ENCODE assay signal across 9 cellular contexts in the genomic region with DNA sequence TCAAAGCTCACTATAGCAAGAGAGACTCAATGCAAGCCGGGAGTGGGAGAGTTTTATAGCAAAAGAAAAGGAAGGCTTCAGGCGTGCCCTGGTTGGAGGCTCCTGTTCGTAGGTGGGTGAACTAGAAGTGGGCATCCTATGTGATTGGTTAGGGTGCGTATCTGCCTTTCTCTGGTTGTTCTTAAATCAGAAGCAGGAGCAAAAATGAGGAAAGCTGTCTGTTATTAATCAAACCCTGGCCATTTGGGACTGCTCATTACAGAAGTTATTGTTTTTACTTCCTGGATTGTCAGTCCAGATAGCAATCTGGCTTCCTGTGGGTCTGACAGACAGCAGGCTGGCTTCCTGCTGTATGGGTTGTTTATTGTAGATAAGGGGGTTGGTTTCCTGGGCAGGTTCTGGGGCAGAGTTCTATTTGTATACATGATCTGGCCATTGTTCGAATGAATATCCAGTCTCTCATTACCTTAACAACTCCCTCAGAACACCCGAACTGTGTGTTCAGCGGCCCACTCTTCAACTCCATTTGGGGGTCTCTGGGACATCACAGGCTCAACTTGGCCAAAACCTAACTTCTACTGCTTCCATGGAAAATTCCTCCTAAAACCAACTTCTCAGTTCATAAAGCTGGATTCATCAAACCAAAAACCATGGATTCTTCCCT. TPM values are rescaled to one million over a fixed set of nuclear protein-coding genes. Genes with fewer than 3 reads are reported as not detected.
DNase-seq lines count a peak whose midpoint lies in the region; ATAC-seq, FAIRE-seq and TF ChIP-seq lines count a peak whose summit lies in the region.
"Had no signal": no experiment of that assay in that cellular context is flagged by ENCODE, and none has a peak within 500 bp of the region (broad histone marks: within the 10 kb centered on the region; RNA-seq: fewer than 3 reads in every experiment).

No MANE protein-coding gene starts in this region.

- H3K56ac ChIP-seq in H1 (replicated peaks; ENCODE audit: insufficient read length, low read depth, low read length): no peak overlapping the region

- H2AFZ ChIP-seq in PC-3 (ENCODE audit: low read length): peak overlapping the region; percentile 90
- no peak overlapping the region for H2AFZ ChIP-seq in H1 (ENCODE audit: low read length)

- TF ChIP-seq CTCF in PC-3 (conservative IDR thresholded peaks at IDR 0.05; ENCODE audit: low read depth, low read length): no peak
- TF ChIP-seq CTCF in H1 (IDR thresholded peaks at IDR 0.05; ENCODE audit: control extremely low read depth in 1 of 3, insufficient read depth in 1 of 3, low read depth in 1 of 3, low read length in 3 of 3): no peak
- TF ChIP-seq CTCF in osteocyte (IDR thresholded peaks at IDR 0.05): no peak

- no peak overlapping the region for H4K8ac ChIP-seq in H1 (ENCODE audit: extremely low read depth, insufficient read depth, low read length)

- peaks cover 12% of the 10 kb centered on the region for H3K9me3 Mint-ChIP-seq in osteocyte (ENCODE audit: unreplicated experiment)

- POLR2A ChIA-PET in PC-3 (lab: Charles Lee; ENCODE audit: unreplicated experiment): interaction anchor here (0.5 kb wide), 1 partner anchor 486 kb away, joined by 3 read pairs; no protein-coding TSS in a partner anchor
- POLR2A ChIA-PET in H1 (lab: Charles Lee; ENCODE audit: partially characterized antibody): interaction anchor here (0.6 to 1.8 kb wide), 4 partner anchors 10 to 49 kb away, joined by 3 to 7 read pairs (median 4); partner anchors contain the start of gene ZNF30

- H3K14ac ChIP-seq in H1 (ENCODE audit: insufficient read length): no peak overlapping the region

- no peak overlapping the region for H3K4ac ChIP-seq in H1 (replicated peaks; ENCODE audit: insufficient read length, low read depth, low read length)

- H3F3A ChIP-seq in PC-3 (ENCODE audit: low read length, unreplicated experiment): no peaks in the 10 kb centered on the region

- H3K27me3 ChIP-seq in PC-3 (ENCODE audit: low read length) (no peaks in the 10 kb centered on the region), H1 (replicated peaks in 1 of 4; ENCODE audit: control insufficient read depth in 3 of 4, extremely low read depth in 1 of 4, insufficient read depth in 3 of 4, low read length in 3 of 4) (peaks cover 0 to 11% (median 5%) of the 10 kb centered on the region in 4 experiments; a peak in 4 of 7 replicates), SJCRH30 (no peaks in the 10 kb centered on the region)

- ATAC-seq in PC-3 (peak; percentile 68), GM18511 (IDR thresholded peaks at IDR 0.05; ENCODE audit: unreplicated experiment) (no peak), GM19395 (IDR thresholded peaks at IDR 0.05; ENCODE audit: unreplicated experiment) (no peak)

- no peak overlapping the region for H4K91ac ChIP-seq in H1 (replicated peaks; ENCODE audit: insufficient read length, low read length)

- H3K79me1 ChIP-seq in H1 (ENCODE audit: low read depth, low read length): peaks cover 9% of the 10 kb centered on the region

- no peak overlapping the region for H2AK5ac ChIP-seq in H1 (ENCODE audit: low read depth, low read length)

- H3K4me1 Mint-ChIP-seq in osteocyte (ENCODE audit: unreplicated experiment): peaks cover 20% of the 10 kb centered on the region

- TF ChIP-seq POLR2A in H1 (IDR thresholded peaks at IDR 0.05; ENCODE audit: control extremely low read depth in 1 of 2, low read depth in 2 of 2, low read length in 2 of 2): no peak

- H3K18ac ChIP-seq in H1 (ENCODE audit: extremely low read depth, low read length): no peak overlapping the region

- TF ChIP-seq EP300 in H1 (IDR thresholded peaks at IDR 0.05; ENCODE audit: borderline replicate concordance in 1 of 2, low read depth in 2 of 2, low read length in 2 of 2): no peak

- peaks cover 28% of the 10 kb centered on the region for H3K36me3 Mint-ChIP-seq in osteocyte (ENCODE audit: unreplicated experiment)

- DNase-seq in GDM1 (lab: John Stamatoyannopoulos, UW) (peak; percentile 80), PC-3 (peak; percentile 70), H1 (ENCODE audit: low read depth in 1 of 2, low spot score in 2 of 2) (no peak), osteocyte (ENCODE audit: extremely low spot score, unreplicated experiment) (no peak), SJCRH30 (no peak), NCI-H748 treated with DMSO at 0.1 percent for 48 hours (lab: John Stamatoyannopoulos, UW) (no peak)

- no peak overlapping the region for H2BK5ac ChIP-seq in H1 (ENCODE audit: low read depth, low read length)

- BruUV-seq in PC-3 (replicated peaks; lab: Mats Ljungman, UMichigan): TSS peak; percentile 63

- 0 out of 2 replicates have a peak overlapping the region, but pooled peaks have one; percentile 68 for H3K9ac ChIP-seq in PC-3 (ENCODE audit: low read length)
- no peak overlapping the region for H3K9ac ChIP-seq in H1 (replicated peaks in 1 of 4; ENCODE audit: extremely low read depth in 1 of 4, low read depth in 3 of 4, low read length in 3 of 4)

- TF ChIP-seq RAD21 in H1 (IDR thresholded peaks at IDR 0.05 in 1 of 2, conservative IDR thresholded peaks at IDR 0.05 in 1 of 2; ENCODE audit: low read depth in 2 of 2, low read length in 2 of 2): no peak

- H2BK15ac ChIP-seq in H1 (ENCODE audit: low read length): no peak overlapping the region

- no peaks in the 10 kb centered on the region for H3K27me3 Mint-ChIP-seq in osteocyte (ENCODE audit: unreplicated experiment)

- H3K4me1 ChIP-seq in PC-3 (ENCODE audit: insufficient read depth, low read length): peaks cover 30% of the 10 kb centered on the region
- H3K4me1 ChIP-seq in H1 (replicated peaks in 1 of 4; ENCODE audit: control insufficient read depth in 3 of 4, insufficient read depth in 4 of 4, low read length in 3 of 4): peaks cover 0 to 13% (median 5%) of the 10 kb centered on the region in 4 experiments; a peak in 3 of 7 replicates
- H3K4me1 ChIP-seq in SJCRH30: peaks cover 3% of the 10 kb centered on the region; the same call in 1 of the 2 replicates

- intact Hi-C loops in PC-3 (cut with micrococcal nuclease): no loop called here

- H3K9me3 ChIP-seq in PC-3 (ENCODE audit: low read length) (peaks cover 22% of the 10 kb centered on the region), H1 (ENCODE audit: insufficient read depth in 2 of 2, low read depth in 1 of 2, low read length in 1 of 2) (peaks cover 30 to 39% of the 10 kb centered on the region in 2 experiments), SJCRH30 (replicated peaks) (peaks cover 3% of the 10 kb centered on the region; the same call in 1 of the 2 replicates)

- H3K36me3 ChIP-seq in PC-3 (ENCODE audit: low read depth, low read length): peaks cover 28% of the 10 kb centered on the region
- peaks cover 16 to 27% (median 22%) of the 10 kb centered on the region in 4 experiments for H3K36me3 ChIP-seq in H1 (ENCODE audit: control insufficient read depth in 2 of 4, insufficient read depth in 4 of 4, low read length in 3 of 4)
- H3K36me3 ChIP-seq in SJCRH30: no peaks in the 10 kb centered on the region; the same call in 1 of the 2 replicates

- H4K20me1 ChIP-seq in PC-3 (ENCODE audit: low read length) (no peaks in the 10 kb centered on the region), H1 (replicated peaks in 1 of 2; ENCODE audit: control insufficient read depth in 1 of 2, insufficient read depth in 2 of 2, low read length in 2 of 2) (peaks cover 0 to 3% of the 10 kb centered on the region in 2 experiments)

- 90% methylated on average over 7 of the region's 7 CpGs; no CpG with 5 or more reads in 1 of the 2 experiments for WGBS in H1 (ENCODE audit: extremely low coverage in 1 of 2, insufficient coverage in 1 of 2, insufficient read length in 1 of 2, insufficient replicate concordance in 2 of 2, low coverage in 1 of 2, low lambda C conversion rate in 2 of 2, missing lambda C conversion rate in 1 of 2), 2 experiments

- H3K9me2 ChIP-seq in PC-3 (replicated peaks; ENCODE audit: low read length): no peaks in the 10 kb centered on the region

- H2BK12ac ChIP-seq in H1 (ENCODE audit: low read depth, low read length): no peak overlapping the region

- no peak overlapping the region for H3K27ac Mint-ChIP-seq in osteocyte (ENCODE audit: unreplicated experiment)

- H3K4me3 Mint-ChIP-seq in osteocyte (ENCODE audit: unreplicated experiment): peak overlapping the region; percentile 82

- H3K4me2 ChIP-seq in PC-3 (ENCODE audit: low read length): peak overlapping the region; percentile 84
- peak overlapping the region; percentile 79; a peak in 2 of 4 replicates for H3K4me2 ChIP-seq in H1 (ENCODE audit: insufficient read depth in 1 of 2, low read depth in 2 of 2, low read length in 2 of 2)

- H3K23ac ChIP-seq in H1 (ENCODE audit: insufficient read length): no peak overlapping the region

- peak overlapping the region; percentile 56 for H3K27ac ChIP-seq in PC-3 (ENCODE audit: low read length)
- no peak overlapping the region for H3K27ac ChIP-seq in H1 (ENCODE audit: low read depth, low read length)
- no peak overlapping the region for H3K27ac ChIP-seq in SJCRH30
- H3K27ac ChIP-seq: neutrophil had no signal

- no peak overlapping the region for H4K5ac ChIP-seq in H1 (ENCODE audit: insufficient read length, low read depth, low read length)

- CTCF ChIA-PET in PC-3 (lab: Charles Lee): interaction anchor here (0.6 kb wide), 1 partner anchor 480 kb away, joined by 3 read pairs; no protein-coding TSS in a partner anchor
- CTCF ChIA-PET in H1 (lab: Charles Lee; ENCODE audit: partially characterized antibody): interaction anchor here (0.7 to 1.5 kb wide), 3 partner anchors 10 to 124 kb away, joined by 3 to 4 read pairs (median 3); no protein-coding TSS in a partner anchor

- H2BK120ac ChIP-seq in H1 (replicated peaks; ENCODE audit: low read depth, low read length): no peak overlapping the region

- H3K79me2 ChIP-seq in PC-3 (ENCODE audit: low read length) (peaks cover 26% of the 10 kb centered on the region), H1 (ENCODE audit: control insufficient read depth in 1 of 2, insufficient read depth in 2 of 2, low read length in 2 of 2) (peaks cover 0 to 16% of the 10 kb centered on the region in 2 experiments; a peak in 2 of 4 replicates)

- peaks cover 5% of the 10 kb centered on the region; the same call in 1 of the 2 replicates for H3K23me2 ChIP-seq in H1 (ENCODE audit: low read depth, low read length)

- no peak for FAIRE-seq in H1 (lab: Jason Lieb, UNC)

- H3K4me3 ChIP-seq in PC-3 (ENCODE audit: low read length) (peak overlapping the region; percentile 85), H1 (ENCODE audit: extremely low read depth in 1 of 4, insufficient read depth in 2 of 4, low read depth in 3 of 4, low read length in 4 of 4) (peak overlapping the region in 1 of 4 experiments; percentile 96; a peak in 2 of 8 replicates), SJCRH30 (no peak overlapping the region)

- no peak overlapping the region for H2BK20ac ChIP-seq in H1 (ENCODE audit: low read length)

RNA-seq across cellular contexts. Expression of gene ZNF792, which starts 1.6 kb away (rescaled TPM):
- total RNA-seq in PC-3 (2014; rRNA removed) (5.8 and 6.3 TPM in 2 replicates), osteocyte (3.0 and 4.1 TPM in 2 replicates)
- 6.0 and 7.2 TPM in 2 replicates for total RNA-seq in H1 (2021; fragmentation: NEBNext Ultra II Directional; extraction: Animal tissue kit (Norgen Biotek cat#: 25700))
- polyA plus RNA-seq in H1 (2011; rRNA removed): 1.9 and 2.5 TPM in 2 replicates
- 2.6 TPM for polyA plus RNA-seq in H1 (2011; cell fraction: cytosol; rRNA removed)
- polyA plus RNA-seq in H1 (2011; cell fraction: nucleus; rRNA removed): 3.6 TPM
- 2.9 to 3.2 TPM (median 3.1 TPM) in 4 replicates for polyA plus RNA-seq in H1 (2012, experiment 1 of 2)
- 1.9 TPM for polyA plus RNA-seq in H1 (2012, experiment 2 of 2)
- polyA plus RNA-seq in H1 (2013, experiment 1 of 2): 2.8 TPM
- polyA plus RNA-seq in H1 (2013, experiment 2 of 2): 2.8 TPM
- 17.4 and 19.9 TPM in 2 replicates for polyA minus RNA-seq in H1 (2011; rRNA and poly(A)+ RNA removed)
- polyA minus RNA-seq in H1 (2011; cell fraction: cytosol; rRNA and poly(A)+ RNA removed): 5.2 TPM
- polyA minus RNA-seq in H1 (2011; cell fraction: nucleus; rRNA and poly(A)+ RNA removed): 16.5 TPM
- 1.6 and 2.1 TPM in 2 replicates for total RNA-seq in SJCRH30 (2014; rRNA removed; shearing (Covaris generic))

RNA-seq across cellular contexts. Expression of gene ZNF30, which starts 35.7 kb away (rescaled TPM):
- total RNA-seq in PC-3 (2014; rRNA removed): 2.3 and 3.5 TPM in 2 replicates
- 4.7 TPM in 2 replicates for total RNA-seq in H1 (2021; fragmentation: NEBNext Ultra II Directional; extraction: Animal tissue kit (Norgen Biotek cat#: 25700))
- polyA plus RNA-seq in H1 (2011; rRNA removed): 1.1 and 2.0 TPM in 2 replicates
- polyA plus RNA-seq in H1 (2011; cell fraction: cytosol; rRNA removed): 3.4 TPM
- polyA plus RNA-seq in H1 (2011; cell fraction: nucleus; rRNA removed): 2.7 TPM
- polyA plus RNA-seq in H1 (2012, experiment 1 of 2): 3.7 to 6.3 TPM (median 4.2 TPM) in 4 replicates
- polyA plus RNA-seq in H1 (2012, experiment 2 of 2): 0.38 TPM
- polyA plus RNA-seq in H1 (2013, experiment 1 of 2): 2.8 TPM
- 2.6 TPM for polyA plus RNA-seq in H1 (2013, experiment 2 of 2)
- polyA minus RNA-seq in H1 (2011; rRNA and poly(A)+ RNA removed): 6.1 and 6.5 TPM in 2 replicates
- 5.4 TPM for polyA minus RNA-seq in H1 (2011; cell fraction: cytosol; rRNA and poly(A)+ RNA removed)
- 5.1 TPM for polyA minus RNA-seq in H1 (2011; cell fraction: nucleus; rRNA and poly(A)+ RNA removed)
- 3.9 and 6.2 TPM in 2 replicates for total RNA-seq in osteocyte
- 2.8 and 3.8 TPM in 2 replicates for total RNA-seq in SJCRH30 (2014; rRNA removed; shearing (Covaris generic))

RNA-seq across cellular contexts. Expression of gene GRAMD1A, which starts 37.7 kb away (rescaled TPM):
- total RNA-seq in PC-3 (2014; rRNA removed): 24.8 and 32.8 TPM in 2 replicates
- 152 and 154 TPM in 2 replicates for total RNA-seq in H1 (2021; fragmentation: NEBNext Ultra II Directional; extraction: Animal tissue kit (Norgen Biotek cat#: 25700))
- 113 and 176 TPM in 2 replicates for polyA plus RNA-seq in H1 (2011; rRNA removed)
- polyA plus RNA-seq in H1 (2011; cell fraction: cytosol; rRNA removed): 103 TPM
- polyA plus RNA-seq in H1 (2011; cell fraction: nucleus; rRNA removed): 333 TPM
- polyA plus RNA-seq in H1 (2012, experiment 1 of 2): 101 to 139 TPM (median 129 TPM) in 4 replicates
- polyA plus RNA-seq in H1 (2012, experiment 2 of 2): 109 TPM
- polyA plus RNA-seq in H1 (2013, experiment 1 of 2): 139 TPM
- polyA plus RNA-seq in H1 (2013, experiment 2 of 2): 137 TPM
- polyA minus RNA-seq in H1 (2011; rRNA and poly(A)+ RNA removed): 113 and 127 TPM in 2 replicates
- 87.8 TPM for polyA minus RNA-seq in H1 (2011; cell fraction: cytosol; rRNA and poly(A)+ RNA removed)
- polyA minus RNA-seq in H1 (2011; cell fraction: nucleus; rRNA and poly(A)+ RNA removed): 91.4 TPM
- total RNA-seq in osteocyte: 77.8 and 80.8 TPM in 2 replicates
- 45.5 and 49.4 TPM in 2 replicates for total RNA-seq in SJCRH30 (2014; rRNA removed; shearing (Covaris generic))

Comparison
In these comparisons a context has a peak if more than half of its experiments do, and no peak if none do; other contexts are left out.
1. DNase-seq: peak in GDM1 (single experiment) and PC-3 (single experiment); none in H1 (0 of 2), osteocyte (single experiment), SJCRH30 (0 of 2) and NCI-H748 treated with DMSO at 0.1 percent for 48 hours (single experiment).